9 cellular contexts compared by ENCODE assay signal in the genomic region with DNA sequence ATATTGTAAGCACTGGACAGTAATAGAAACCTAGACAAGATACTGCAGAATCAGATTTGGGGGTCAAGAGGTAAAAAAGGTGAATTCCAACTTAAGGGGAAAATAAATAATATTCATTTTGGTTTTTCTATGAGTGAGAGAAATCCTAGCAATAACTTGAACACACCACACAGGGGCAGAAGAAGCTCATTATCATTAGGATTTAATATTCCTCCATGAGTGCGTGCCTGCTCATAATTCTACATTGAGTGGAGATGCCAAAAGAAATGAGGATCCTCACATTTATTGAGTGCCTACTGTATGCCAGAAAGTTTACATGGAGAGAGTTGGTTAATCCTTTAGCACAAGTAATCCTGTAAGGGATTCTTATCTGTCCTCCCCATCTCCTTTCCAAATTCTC. TPM values are rescaled to one million over a fixed set of nuclear protein-coding genes. Genes with fewer than 3 reads are reported as not detected.
DNase-seq lines count a peak whose midpoint lies in the region; ATAC-seq, FAIRE-seq and TF ChIP-seq lines count a peak whose summit lies in the region.
"Had no signal": no experiment of that assay in that cellular context is flagged by ENCODE, and none has a peak within 500 bp of the region (broad histone marks: within the 10 kb centered on the region; RNA-seq: fewer than 3 reads in every experiment).

No MANE protein-coding gene starts in this region.

- peak; percentile 37 for DNase-seq in NCI-H446 treated with DMSO at 0.1 percent for 48 hours (lab: John Stamatoyannopoulos, UW)
- DNase-seq in endothelial cell of umbilical vein (ENCODE audit: low read depth, low spot score): no peak
- no peak for DNase-seq in sciatic nerve (ENCODE audit: low spot score)
- no peak for DNase-seq in ecto neural progenitor cell (ENCODE audit: low spot score)
- no peak for DNase-seq in MM.1S

- H3K27ac ChIP-seq in endothelial cell of umbilical vein (ENCODE audit: insufficient read depth, low read depth, low read length) (no peak overlapping the region), MM.1S (ENCODE audit: low read length) (no peak overlapping the region)
- H3K27ac ChIP-seq: SJSA1 had no signal

- H3K27me3 ChIP-seq in endothelial cell of umbilical vein (ENCODE audit: control insufficient read depth in 2 of 2, insufficient read depth in 2 of 2, low read length in 2 of 2): no peaks in the 10 kb centered on the region
- no peaks in the 10 kb centered on the region for H3K27me3 ChIP-seq in MM.1S (replicated peaks; ENCODE audit: insufficient read depth, low read length)

- FAIRE-seq in endothelial cell of umbilical vein (lab: Jason Lieb, UNC): peak; percentile 59

- ATAC-seq in sciatic nerve: peak; percentile 59
- no peak for ATAC-seq in HG02884 (IDR thresholded peaks at IDR 0.05; ENCODE audit: unreplicated experiment)
- no peak for ATAC-seq in HG02870 (IDR thresholded peaks at IDR 0.05; ENCODE audit: unreplicated experiment)

- H3K4me1 ChIP-seq in endothelial cell of umbilical vein (ENCODE audit: control insufficient read depth, extremely low read depth, insufficient read depth, low read length): no peaks in the 10 kb centered on the region
- H3K4me1 ChIP-seq in MM.1S (ENCODE audit: low read length): no peaks in the 10 kb centered on the region
- H3K4me1 ChIP-seq: SJSA1 had no signal

- POLR2A ChIA-PET in endothelial cell of umbilical vein (lab: Charles Lee): no interaction called here

- BruUV-seq in endothelial cell of umbilical vein (replicated peaks; lab: Mats Ljungman, UMichigan): no TSS peak

- dilution Hi-C loops in endothelial cell of umbilical vein (cut with MboI; ENCODE audit: extremely low pct_ligation_motif_present, low sequenced_read_pairs): no loop called here

- peak; percentile 24; the same call in 1 of the 3 replicates for TF ChIP-seq CTCF in GM12872 (IDR thresholded peaks at IDR 0.05; ENCODE audit: insufficient read depth, low read depth, low read length)
- no peak for TF ChIP-seq CTCF in endothelial cell of umbilical vein (IDR thresholded peaks at IDR 0.05; ENCODE audit: extremely low read depth in 1 of 2, insufficient read depth in 1 of 2, low read depth in 1 of 2, low read length in 2 of 2)
- no peak for TF ChIP-seq CTCF in MM.1S (IDR thresholded peaks at IDR 0.05; ENCODE audit: low read length)

- H4K20me1 ChIP-seq in endothelial cell of umbilical vein (replicated peaks; ENCODE audit: control insufficient read depth, extremely low read depth, insufficient read depth, low read length) (no peaks in the 10 kb centered on the region), MM.1S (ENCODE audit: insufficient read depth, low read length) (no peaks in the 10 kb centered on the region)

- no peaks in the 10 kb centered on the region for H3K9me1 ChIP-seq in endothelial cell of umbilical vein (replicated peaks; ENCODE audit: control insufficient read depth, extremely low read depth, insufficient read depth, low read length)

- H3K4me3 ChIP-seq in endothelial cell of umbilical vein (replicated peaks in 1 of 3; ENCODE audit: insufficient read depth in 1 of 3, low read depth in 1 of 3, low read length in 3 of 3): no peak overlapping the region
- no peak overlapping the region for H3K4me3 ChIP-seq in MM.1S (ENCODE audit: low read length)
- H3K4me3 ChIP-seq: SJSA1 had no signal

- H3F3A ChIP-seq in MM.1S (ENCODE audit: insufficient read depth, low read length): no peaks in the 10 kb centered on the region

- H2AFZ ChIP-seq in endothelial cell of umbilical vein (ENCODE audit: low read depth, low read length): no peak overlapping the region
- H2AFZ ChIP-seq in MM.1S (ENCODE audit: low read length): no peak overlapping the region

- H3K9me3 ChIP-seq in endothelial cell of umbilical vein (replicated peaks; ENCODE audit: control insufficient read depth, insufficient read depth, low read length) (no peaks in the 10 kb centered on the region), MM.1S (replicated peaks; ENCODE audit: insufficient read depth, low read length) (no peaks in the 10 kb centered on the region)
- H3K9me3 ChIP-seq: SJSA1 had no signal

- H3K36me3 ChIP-seq in endothelial cell of umbilical vein (ENCODE audit: control insufficient read depth in 2 of 2, extremely low read depth in 1 of 2, insufficient read depth in 2 of 2, low read length in 2 of 2): no peaks in the 10 kb centered on the region
- no peaks in the 10 kb centered on the region for H3K36me3 ChIP-seq in MM.1S (replicated peaks; ENCODE audit: insufficient read depth, low read length)
- H3K36me3 ChIP-seq: SJSA1 had no signal

- CTCF ChIA-PET in endothelial cell of umbilical vein (lab: Charles Lee): interaction anchor here (0.7 to 2.8 kb wide), 7 partner anchors 100 to 436 kb away, joined by 3 to 16 read pairs (median 4); no protein-coding TSS in a partner anchor

- no peaks in the 10 kb centered on the region for H3K9me2 ChIP-seq in MM.1S (replicated peaks; ENCODE audit: insufficient read depth, low read length)

- no peak overlapping the region for H3K4me2 ChIP-seq in endothelial cell of umbilical vein (ENCODE audit: insufficient read depth, low read length)
- H3K4me2 ChIP-seq in MM.1S (ENCODE audit: low read depth, low read length): no peak overlapping the region

- H3K79me2 ChIP-seq in endothelial cell of umbilical vein (ENCODE audit: control insufficient read depth, insufficient read depth, low read length) (no peaks in the 10 kb centered on the region), MM.1S (ENCODE audit: low read length) (no peaks in the 10 kb centered on the region)

- TF ChIP-seq POLR2A in endothelial cell of umbilical vein (IDR thresholded peaks at IDR 0.05; ENCODE audit: low read depth, low read length): no peak

- intact Hi-C loops in endothelial cell of umbilical vein (cut with micrococcal nuclease): loop anchor here (1.0 to 2.0 kb wide), 3 partner anchors 100 to 426 kb away; no protein-coding TSS in a partner anchor
- intact Hi-C loops in sciatic nerve (cut with DNase I): no loop called here

- no peak overlapping the region for H3K9ac ChIP-seq in endothelial cell of umbilical vein (replicated peaks; ENCODE audit: extremely low read depth, insufficient read depth, low read length)
- no peak overlapping the region for H3K9ac ChIP-seq in MM.1S (ENCODE audit: low read length)

TF ChIP-seq in endothelial cell of umbilical vein, 7 proteins besides CTCF, POLR2A, EP300 and RAD21:
- TF ChIP-seq GATA2 (IDR thresholded peaks at IDR 0.05; ENCODE audit: insufficient read depth, insufficient read length, low read depth, low read length): no peak
- TF ChIP-seq MYC (IDR thresholded peaks at IDR 0.05; ENCODE audit: low read depth, low read length): no peak
- TF ChIP-seq EZH2 (IDR thresholded peaks at IDR 0.05; ENCODE audit: borderline replicate concordance, low read depth, low read length, severe bottlenecking): no peak
- no peak for TF ChIP-seq JUN (IDR thresholded peaks at IDR 0.05; ENCODE audit: borderline replicate concordance, insufficient read depth, insufficient read length, low read depth)
- TF ChIP-seq, protein P1, sequence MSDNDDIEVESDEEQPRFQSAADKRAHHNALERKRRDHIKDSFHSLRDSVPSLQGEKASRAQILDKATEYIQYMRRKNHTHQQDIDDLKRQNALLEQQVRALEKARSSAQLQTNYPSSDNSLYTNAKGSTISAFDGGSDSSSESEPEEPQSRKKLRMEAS (IDR thresholded peaks at IDR 0.05; ENCODE audit: insufficient read depth, insufficient read length): no peak
- no peak for TF ChIP-seq FOS (IDR thresholded peaks at IDR 0.05; ENCODE audit: borderline replicate concordance, insufficient read depth, low read length)
- TF ChIP-seq POLR2AphosphoS5 (IDR thresholded peaks at IDR 0.05; ENCODE audit: insufficient read depth, low read depth, low read length): no peak

RNA-seq across cellular contexts. Expression of a gene that starts 40.5 kb away (rescaled TPM):
- total RNA-seq in endothelial cell of umbilical vein: 3.6 and 7.6 TPM in 2 replicates
- polyA plus RNA-seq in endothelial cell of umbilical vein: 3.2 and 4.3 TPM in 2 replicates
- 2.1 and 2.4 TPM in 2 replicates for polyA plus RNA-seq in endothelial cell of umbilical vein (2011; cell fraction: cytosol; rRNA removed)
- 3.1 and 3.3 TPM in 2 replicates for polyA plus RNA-seq in endothelial cell of umbilical vein (2011; cell fraction: nucleus; rRNA removed)
- 0.40 and 0.74 TPM in 2 replicates for polyA plus RNA-seq in endothelial cell of umbilical vein (2012)
- polyA minus RNA-seq in endothelial cell of umbilical vein: 6.8 and 7.3 TPM in 2 replicates
- polyA minus RNA-seq in endothelial cell of umbilical vein (2011; cell fraction: cytosol; rRNA and poly(A)+ RNA removed): not detected
- 3.1 TPM in 2 replicates for polyA minus RNA-seq in endothelial cell of umbilical vein (2011; cell fraction: nucleus; rRNA and poly(A)+ RNA removed)
- 18.7 TPM for total RNA-seq in sciatic nerve
